Comparison of ENCODE assay signal across 19 cellular contexts in genomic region chr22:49324527-49325491, GRCh38.
DNase-seq lines count a peak whose midpoint lies in the region; ATAC-seq and TF ChIP-seq lines count a peak whose summit lies in the region.
"Had no signal": no experiment of that assay in that cellular context is flagged by ENCODE, and none has a peak within 500 bp of the region (broad histone marks: within the 10 kb centered on the region; RNA-seq: fewer than 3 reads in every experiment).

No MANE protein-coding gene starts in this region.

- no peaks in the 10 kb centered on the region for H3K4me1 Mint-ChIP-seq in activated T-cell treated with anti-CD3 and anti-CD28 coated beads, Interleukin-2, amount 50 U/mL, for 72 hours (ENCODE audit: low read depth)
- H3K4me1 Mint-ChIP-seq in nephron progenitor cell = no peaks in the 10 kb centered on the region
- H3K4me1 Mint-ChIP-seq: activated CD4-positive, alpha-beta T cell treated with anti-CD3 and anti-CD28 coated beads, Interleukin-2, amount 10 ng/mL, durations not matched to agents 7 days and 5 days; CD4-positive, CD25-positive, alpha-beta regulatory T cell had no signal

- no peak overlapping the region for H3K4me3 ChIP-seq in RWPE2 (ENCODE audit: severe bottlenecking)
- no peak overlapping the region for H3K4me3 ChIP-seq in testis
- H3K4me3 ChIP-seq: A549, GM23248, heart left ventricle had no signal

- no peak for TF ChIP-seq CTCF in RWPE2 (IDR thresholded peaks at IDR 0.05; ENCODE audit: poor library complexity, severe bottlenecking)
- TF ChIP-seq CTCF in testis (IDR thresholded peaks at IDR 0.05) = no peak
- TF ChIP-seq CTCF in nephron progenitor cell (IDR thresholded peaks at IDR 0.05) = no peak

- H3K4me3 Mint-ChIP-seq in activated T-cell treated with anti-CD3 and anti-CD28 coated beads, Interleukin-2, amount 50 U/mL, for 72 hours = no peak overlapping the region
- no peak overlapping the region for H3K4me3 Mint-ChIP-seq in nephron progenitor cell
- H3K4me3 Mint-ChIP-seq: activated CD4-positive, alpha-beta T cell treated with anti-CD3 and anti-CD28 coated beads, Interleukin-2, amount 10 ng/mL, durations not matched to agents 7 days and 5 days; CD4-positive, CD25-positive, alpha-beta regulatory T cell had no signal

- H3K27ac ChIP-seq in RWPE2 (ENCODE audit: poor library complexity, severe bottlenecking) (no peak overlapping the region), testis (no peak overlapping the region)
- H3K27ac ChIP-seq: A549, GM23248, heart left ventricle had no signal

- WGBS in testis, 2 donors = 92 to 93% methylated on average over 23 to 29 of the region's 29 CpGs

- H3K9me3 Mint-ChIP-seq in activated T-cell treated with anti-CD3 and anti-CD28 coated beads, Interleukin-2, amount 50 U/mL, for 72 hours = peaks cover 1 to 4% of the 10 kb centered on the region in 2 donors
- peaks cover 18% of the 10 kb centered on the region for H3K9me3 Mint-ChIP-seq in nephron progenitor cell
- H3K9me3 Mint-ChIP-seq: activated CD4-positive, alpha-beta T cell treated with anti-CD3 and anti-CD28 coated beads, Interleukin-2, amount 10 ng/mL, durations not matched to agents 7 days and 5 days had no signal

- H3K27me3 ChIP-seq in RWPE2 (ENCODE audit: insufficient read depth, poor library complexity, severe bottlenecking) = no peaks in the 10 kb centered on the region
- H3K27me3 ChIP-seq in testis = no peaks in the 10 kb centered on the region

- intact Hi-C loops in testis (cut with DNase I; ENCODE audit: low total_unique reads) = no loop called here

- peaks cover 0 to 1% of the 10 kb centered on the region in 2 donors for H3K36me3 Mint-ChIP-seq in activated T-cell treated with anti-CD3 and anti-CD28 coated beads, Interleukin-2, amount 50 U/mL, for 72 hours (ENCODE audit: insufficient read depth in 2 of 2)
- H3K36me3 Mint-ChIP-seq in nephron progenitor cell (ENCODE audit: low read depth) = no peaks in the 10 kb centered on the region
- H3K36me3 Mint-ChIP-seq: CD4-positive, CD25-positive, alpha-beta regulatory T cell had no signal

- TF ChIP-seq POLR2A in testis (IDR thresholded peaks at IDR 0.05) = no peak

- H3K9me3 ChIP-seq in RWPE2 (ENCODE audit: severe bottlenecking) (no peaks in the 10 kb centered on the region), testis (no peaks in the 10 kb centered on the region)
- H3K9me3 ChIP-seq: A549 had no signal

- H3K27ac Mint-ChIP-seq in activated T-cell treated with anti-CD3 and anti-CD28 coated beads, Interleukin-2, amount 50 U/mL, for 72 hours = no peak overlapping the region
- H3K27ac Mint-ChIP-seq in nephron progenitor cell = no peak overlapping the region
- H3K27ac Mint-ChIP-seq: activated CD4-positive, alpha-beta T cell treated with anti-CD3 and anti-CD28 coated beads, Interleukin-2, amount 10 ng/mL, durations not matched to agents 7 days and 5 days; CD4-positive, CD25-positive, alpha-beta regulatory T cell had no signal

- peak; percentile 3 to 9 for DNase-seq in activated T-cell treated with anti-CD3 and anti-CD28 coated beads, Interleukin-2, amount 50 U/mL, for 72 hours
- no peak for DNase-seq in activated T-cell treated with anti-CD3 and anti-CD28 coated beads, Interleukin-2, amount 50 U/mL, for 48 hours
- DNase-seq in RWPE2 (ENCODE audit: low spot score) = peak; percentile 29
- peak; percentile 22 for DNase-seq in left lobe of liver (ENCODE audit: low spot score)
- peak; percentile 8 for DNase-seq in testis
- DNase-seq in OCI-M1 (lab: John Stamatoyannopoulos, UW) = no peak
- DNase-seq in nephron progenitor cell = no peak
- DNase-seq: activated CD4-positive, alpha-beta T cell treated with anti-CD3 and anti-CD28 coated beads, Interleukin-2, amount 10 ng/mL, durations not matched to agents 7 days and 5 days; CD4-positive, CD25-positive, alpha-beta regulatory T cell; DMS53; GM23248; mammary epithelial cell; NCI-H1436; NCI-H2171 treated with DMSO at 0.1 percent for 48 hours; PC-3 had no signal

- H3K4me1 ChIP-seq in RWPE2 (ENCODE audit: insufficient read depth, poor library complexity, severe bottlenecking) (no peaks in the 10 kb centered on the region), testis (no peaks in the 10 kb centered on the region)
- H3K4me1 ChIP-seq: A549, heart left ventricle had no signal

- ATAC-seq in activated T-cell treated with anti-CD3 and anti-CD28 coated beads, Interleukin-2, amount 50 U/mL, for 72 hours (replicated peaks in 1 of 2) = peak in 1 of 2 donors; percentile 21
- ATAC-seq in RWPE2 (ENCODE audit: low read depth) = no peak
- no peak for ATAC-seq in left lobe of liver
- no peak for ATAC-seq in GM18867 (IDR thresholded peaks at IDR 0.05; ENCODE audit: unreplicated experiment)
- ATAC-seq: A549; heart left ventricle; naive thymus-derived CD8-positive, alpha-beta T cell; PC-3 had no signal

- H3K36me3 ChIP-seq in RWPE2 (ENCODE audit: low read depth) = no peaks in the 10 kb centered on the region
- H3K36me3 ChIP-seq in testis (ENCODE audit: low read depth, missing control alignments) = no peaks in the 10 kb centered on the region
- H3K36me3 ChIP-seq: heart left ventricle had no signal

- H3K27me3 Mint-ChIP-seq in activated T-cell treated with anti-CD3 and anti-CD28 coated beads, Interleukin-2, amount 50 U/mL, for 72 hours (ENCODE audit: low read depth) = peaks cover 9% of the 10 kb centered on the region
- H3K27me3 Mint-ChIP-seq in nephron progenitor cell (ENCODE audit: low read depth, poor library complexity) = peaks cover 34% of the 10 kb centered on the region
- H3K27me3 Mint-ChIP-seq: CD4-positive, CD25-positive, alpha-beta regulatory T cell had no signal

Comparison
In these comparisons a context has a peak if more than half of its experiments do, and no peak if none do; other contexts are left out.
1. DNase-seq: peak in activated T-cell treated with anti-CD3 and anti-CD28 coated beads, Interleukin-2, amount 50 U/mL, for 72 hours (2 of 2), RWPE2 (single experiment), left lobe of liver (single experiment) and testis (single experiment); none in activated T-cell treated with anti-CD3 and anti-CD28 coated beads, Interleukin-2, amount 50 U/mL, for 48 hours (0 of 2), OCI-M1 (single experiment) and nephron progenitor cell (single experiment).